In genomic region chr3:129996073-129996472, GRCh38 we compare ENCODE assay signal across 2 cellular contexts.
TF ChIP-seq lines count a peak whose summit lies in the region.

No MANE protein-coding gene starts in this region.

TF ChIP-seq in HEK293, 187 proteins besides CTCF, POLR2A, EP300 and RAD21:
- no peak for TF ChIP-seq ZNF670 (tag by site-specific recombination; IDR thresholded peaks at IDR 0.05; ENCODE audit: low read depth)
- peak; percentile 37 for TF ChIP-seq ZNF341 (tag by site-specific recombination; IDR thresholded peaks at IDR 0.05; ENCODE audit: low read depth)
- TF ChIP-seq SETDB1 (IDR thresholded peaks at IDR 0.05; ENCODE audit: insufficient read length, low read length), result no peak
- TF ChIP-seq ZNF768 (tag by site-specific recombination; IDR thresholded peaks at IDR 0.05), result no peak
- peak; percentile 96 for TF ChIP-seq ZNF266 (tag by site-specific recombination; IDR thresholded peaks at IDR 0.05; ENCODE audit: low read depth)

TF ChIP-seq in SK-N-SH, 30 proteins besides CTCF, POLR2A, EP300 and RAD21 (continued from another document):
- TF ChIP-seq GATA2 (CRISPR knock-in tag; IDR thresholded peaks at IDR 0.05) (no peak), NFIC (IDR thresholded peaks at IDR 0.05; ENCODE audit: borderline replicate concordance) (no peak), MXI1 (IDR thresholded peaks at IDR 0.05; ENCODE audit: low read depth, low read length) (no peak), NRF1 (IDR thresholded peaks at IDR 0.05; ENCODE audit: low read depth, low read length) (no peak), USF2 (IDR thresholded peaks at IDR 0.05; ENCODE audit: borderline replicate concordance, low read depth, low read length) (no peak), YY1 (IDR thresholded peaks at IDR 0.05; ENCODE audit: low read depth) (no peak), TCF12 (IDR thresholded peaks at IDR 0.05) (no peak), TAF1 (IDR thresholded peaks at IDR 0.05; ENCODE audit: borderline replicate concordance, low read depth, low read length) (no peak), TEAD4 (IDR thresholded peaks at IDR 0.05; ENCODE audit: borderline replicate concordance, insufficient read depth) (no peak), EZH2phosphoT487 (IDR thresholded peaks at IDR 0.05; ENCODE audit: borderline replicate concordance, low read depth) (no peak), FOXM1 (IDR thresholded peaks at IDR 0.05; ENCODE audit: low read depth) (no peak)
